1 cellular context compared by ENCODE assay signal in the genomic region with DNA sequence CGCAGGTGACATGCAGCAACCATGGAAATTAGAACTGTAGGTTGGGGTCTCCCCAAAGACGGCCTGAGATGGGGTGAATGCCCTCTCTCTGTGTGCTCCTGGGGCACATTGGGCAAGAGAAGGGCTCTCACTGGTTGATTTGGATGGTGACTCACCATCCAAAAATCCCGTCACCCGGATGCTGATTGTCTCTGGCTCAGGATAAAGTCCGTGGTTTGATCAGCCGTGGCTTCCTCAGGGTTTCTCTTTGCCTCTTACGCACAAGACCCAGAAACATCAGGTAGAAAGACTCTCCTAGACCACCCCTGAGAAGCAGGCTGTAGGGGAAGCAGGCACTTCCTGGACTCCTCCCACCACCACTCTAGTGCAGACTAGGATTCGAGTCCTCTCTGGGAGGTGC.
TF ChIP-seq lines count a peak whose summit lies in the region.

No MANE protein-coding gene starts in this region.

TF ChIP-seq in HEK293, 187 proteins besides CTCF, POLR2A, EP300 and RAD21 (continued from another document):
- TF ChIP-seq, protein P1, sequence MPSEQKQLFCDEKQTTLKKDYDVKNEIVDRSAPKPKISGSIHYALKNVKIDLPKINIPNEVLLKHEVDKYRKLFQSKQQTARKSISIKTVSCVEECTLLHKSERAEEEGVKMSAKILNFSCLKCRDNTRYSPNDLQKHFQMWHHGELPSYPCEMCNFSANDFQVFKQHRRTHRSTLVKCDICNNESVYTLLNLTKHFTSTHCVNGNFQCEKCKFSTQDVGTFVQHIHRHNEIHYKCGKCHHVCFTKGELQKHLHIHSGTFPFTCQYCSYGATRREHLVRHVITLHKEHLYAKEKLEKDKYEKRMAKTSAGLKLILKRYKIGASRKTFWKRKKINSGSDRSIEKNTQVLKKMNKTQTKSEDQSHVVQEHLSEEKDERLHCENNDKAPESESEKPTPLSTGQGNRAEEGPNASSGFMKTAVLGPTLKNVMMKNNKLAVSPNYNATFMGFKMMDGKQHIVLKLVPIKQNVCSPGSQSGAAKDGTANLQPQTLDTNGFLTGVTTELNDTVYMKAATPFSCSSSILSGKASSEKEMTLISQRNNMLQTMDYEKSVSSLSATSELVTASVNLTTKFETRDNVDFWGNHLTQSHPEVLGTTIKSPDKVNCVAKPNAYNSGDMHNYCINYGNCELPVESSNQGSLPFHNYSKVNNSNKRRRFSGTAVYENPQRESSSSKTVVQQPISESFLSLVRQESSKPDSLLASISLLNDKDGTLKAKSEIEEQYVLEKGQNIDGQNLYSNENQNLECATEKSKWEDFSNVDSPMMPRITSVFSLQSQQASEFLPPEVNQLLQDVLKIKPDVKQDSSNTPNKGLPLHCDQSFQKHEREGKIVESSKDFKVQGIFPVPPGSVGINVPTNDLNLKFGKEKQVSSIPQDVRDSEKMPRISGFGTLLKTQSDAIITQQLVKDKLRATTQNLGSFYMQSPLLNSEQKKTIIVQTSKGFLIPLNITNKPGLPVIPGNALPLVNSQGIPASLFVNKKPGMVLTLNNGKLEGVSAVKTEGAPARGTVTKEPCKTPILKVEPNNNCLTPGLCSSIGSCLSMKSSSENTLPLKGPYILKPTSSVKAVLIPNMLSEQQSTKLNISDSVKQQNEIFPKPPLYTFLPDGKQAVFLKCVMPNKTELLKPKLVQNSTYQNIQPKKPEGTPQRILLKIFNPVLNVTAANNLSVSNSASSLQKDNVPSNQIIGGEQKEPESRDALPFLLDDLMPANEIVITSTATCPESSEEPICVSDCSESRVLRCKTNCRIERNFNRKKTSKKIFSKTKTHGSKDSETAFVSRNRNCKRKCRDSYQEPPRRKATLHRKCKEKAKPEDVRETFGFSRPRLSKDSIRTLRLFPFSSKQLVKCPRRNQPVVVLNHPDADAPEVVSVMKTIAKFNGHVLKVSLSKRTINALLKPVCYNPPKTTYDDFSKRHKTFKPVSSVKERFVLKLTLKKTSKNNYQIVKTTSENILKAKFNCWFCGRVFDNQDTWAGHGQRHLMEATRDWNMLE (tag by site-specific recombination; conservative IDR thresholded peaks at IDR 0.05; ENCODE audit: low read depth) = peak; percentile 45
- no peak for TF ChIP-seq EGR2 (tag by site-specific recombination; IDR thresholded peaks at IDR 0.05; ENCODE audit: low read depth)
